ENCODE assay signal across 1 cellular context in the genomic region with DNA sequence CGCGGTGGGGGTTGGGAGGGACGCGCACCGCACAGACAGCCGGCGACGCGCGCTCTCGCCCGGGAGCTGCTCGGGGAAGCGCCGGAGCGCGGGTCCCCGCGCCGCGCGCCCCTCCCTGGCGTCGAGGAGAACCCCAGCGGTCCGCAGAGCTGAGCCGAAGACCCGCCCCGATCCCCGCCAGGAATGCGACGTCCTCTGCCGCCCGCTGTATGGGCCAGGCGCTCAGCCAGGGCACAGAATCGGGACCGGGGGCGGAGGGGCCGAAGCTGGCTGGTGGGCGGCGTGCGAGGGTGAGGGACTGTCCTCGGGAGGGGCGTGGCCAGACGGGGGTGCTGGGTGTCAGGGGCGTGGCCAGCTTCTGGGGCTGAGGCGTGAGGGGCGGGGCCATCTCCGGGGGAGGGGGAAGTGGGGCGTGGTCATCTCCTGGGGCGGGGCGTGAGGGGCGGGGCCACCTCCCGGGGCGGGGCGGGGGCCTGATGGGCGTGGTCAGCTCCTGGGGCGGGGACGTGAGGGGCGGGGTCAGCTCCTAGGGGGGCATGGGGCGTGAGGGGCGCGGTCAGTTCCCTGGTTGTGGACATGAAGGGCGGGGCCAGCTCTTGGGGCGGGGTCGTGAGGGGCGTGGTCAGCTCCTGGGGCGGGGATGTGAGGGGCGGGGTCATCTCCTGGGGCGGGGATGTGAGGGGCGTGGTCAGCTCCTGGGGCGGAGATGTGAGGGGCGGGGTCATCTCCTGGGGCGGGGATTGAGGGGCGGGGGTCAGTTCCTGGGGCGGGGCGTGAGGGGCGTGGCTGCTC.
TF ChIP-seq lines count a peak whose summit lies in the region.

No MANE protein-coding gene starts in this region.

TF ChIP-seq in K562, 482 proteins besides CTCF, POLR2A, EP300 and RAD21 (continued from another document and continues in another):
- TF ChIP-seq, protein P1, sequence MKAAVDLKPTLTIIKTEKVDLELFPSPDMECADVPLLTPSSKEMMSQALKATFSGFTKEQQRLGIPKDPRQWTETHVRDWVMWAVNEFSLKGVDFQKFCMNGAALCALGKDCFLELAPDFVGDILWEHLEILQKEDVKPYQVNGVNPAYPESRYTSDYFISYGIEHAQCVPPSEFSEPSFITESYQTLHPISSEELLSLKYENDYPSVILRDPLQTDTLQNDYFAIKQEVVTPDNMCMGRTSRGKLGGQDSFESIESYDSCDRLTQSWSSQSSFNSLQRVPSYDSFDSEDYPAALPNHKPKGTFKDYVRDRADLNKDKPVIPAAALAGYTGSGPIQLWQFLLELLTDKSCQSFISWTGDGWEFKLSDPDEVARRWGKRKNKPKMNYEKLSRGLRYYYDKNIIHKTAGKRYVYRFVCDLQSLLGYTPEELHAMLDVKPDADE (conservative IDR thresholded peaks at IDR 0.05; ENCODE audit: control insufficient read depth, low read depth, low read length) = no peak
- TF ChIP-seq ZNF76 (CRISPR knock-in tag; IDR thresholded peaks at IDR 0.05; ENCODE audit: borderline replicate concordance) = no peak
- TF ChIP-seq, protein P2, sequence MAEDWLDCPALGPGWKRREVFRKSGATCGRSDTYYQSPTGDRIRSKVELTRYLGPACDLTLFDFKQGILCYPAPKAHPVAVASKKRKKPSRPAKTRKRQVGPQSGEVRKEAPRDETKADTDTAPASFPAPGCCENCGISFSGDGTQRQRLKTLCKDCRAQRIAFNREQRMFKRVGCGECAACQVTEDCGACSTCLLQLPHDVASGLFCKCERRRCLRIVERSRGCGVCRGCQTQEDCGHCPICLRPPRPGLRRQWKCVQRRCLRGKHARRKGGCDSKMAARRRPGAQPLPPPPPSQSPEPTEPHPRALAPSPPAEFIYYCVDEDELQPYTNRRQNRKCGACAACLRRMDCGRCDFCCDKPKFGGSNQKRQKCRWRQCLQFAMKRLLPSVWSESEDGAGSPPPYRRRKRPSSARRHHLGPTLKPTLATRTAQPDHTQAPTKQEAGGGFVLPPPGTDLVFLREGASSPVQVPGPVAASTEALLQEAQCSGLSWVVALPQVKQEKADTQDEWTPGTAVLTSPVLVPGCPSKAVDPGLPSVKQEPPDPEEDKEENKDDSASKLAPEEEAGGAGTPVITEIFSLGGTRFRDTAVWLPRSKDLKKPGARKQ (CRISPR knock-in tag; IDR thresholded peaks at IDR 0.05) = no peak
- TF ChIP-seq TGIF2 (CRISPR knock-in tag; IDR thresholded peaks at IDR 0.05) = no peak
- TF ChIP-seq PRMT5 (CRISPR knock-in tag; IDR thresholded peaks at IDR 0.05) = no peak
- TF ChIP-seq, protein P3, sequence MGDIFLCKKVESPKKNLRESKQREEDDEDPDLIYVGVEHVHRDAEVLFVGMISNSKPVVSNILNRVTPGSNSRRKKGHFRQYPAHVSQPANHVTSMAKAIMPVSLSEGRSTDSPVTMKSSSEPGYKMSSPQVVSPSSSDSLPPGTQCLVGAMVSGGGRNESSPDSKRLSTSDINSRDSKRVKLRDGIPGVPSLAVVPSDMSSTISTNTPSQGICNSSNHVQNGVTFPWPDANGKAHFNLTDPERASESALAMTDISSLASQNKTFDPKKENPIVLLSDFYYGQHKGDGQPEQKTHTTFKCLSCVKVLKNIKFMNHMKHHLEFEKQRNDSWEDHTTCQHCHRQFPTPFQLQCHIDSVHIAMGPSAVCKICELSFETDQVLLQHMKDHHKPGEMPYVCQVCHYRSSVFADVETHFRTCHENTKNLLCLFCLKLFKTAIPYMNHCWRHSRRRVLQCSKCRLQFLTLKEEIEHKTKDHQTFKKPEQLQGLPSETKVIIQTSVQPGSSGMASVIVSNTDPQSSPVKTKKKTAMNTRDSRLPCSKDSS (IDR thresholded peaks at IDR 0.05; ENCODE audit: low read depth, partially characterized antibody) = no peak
- TF ChIP-seq ZNF311 (CRISPR knock-in tag; IDR thresholded peaks at IDR 0.05) = no peak
- no peak for TF ChIP-seq HMG20B (CRISPR knock-in tag; IDR thresholded peaks at IDR 0.05)
- peak in 1 of 2 experiments; percentile 57; a peak in 1 of 4 replicates for TF ChIP-seq NONO (IDR thresholded peaks at IDR 0.05; ENCODE audit: low read depth in 2 of 2, low read length in 1 of 2)
- TF ChIP-seq TCF7 (IDR thresholded peaks at IDR 0.05; ENCODE audit: borderline replicate concordance) = no peak
- no peak for TF ChIP-seq ELF1 (tag; IDR thresholded peaks at IDR 0.05)
- TF ChIP-seq, protein P4, sequence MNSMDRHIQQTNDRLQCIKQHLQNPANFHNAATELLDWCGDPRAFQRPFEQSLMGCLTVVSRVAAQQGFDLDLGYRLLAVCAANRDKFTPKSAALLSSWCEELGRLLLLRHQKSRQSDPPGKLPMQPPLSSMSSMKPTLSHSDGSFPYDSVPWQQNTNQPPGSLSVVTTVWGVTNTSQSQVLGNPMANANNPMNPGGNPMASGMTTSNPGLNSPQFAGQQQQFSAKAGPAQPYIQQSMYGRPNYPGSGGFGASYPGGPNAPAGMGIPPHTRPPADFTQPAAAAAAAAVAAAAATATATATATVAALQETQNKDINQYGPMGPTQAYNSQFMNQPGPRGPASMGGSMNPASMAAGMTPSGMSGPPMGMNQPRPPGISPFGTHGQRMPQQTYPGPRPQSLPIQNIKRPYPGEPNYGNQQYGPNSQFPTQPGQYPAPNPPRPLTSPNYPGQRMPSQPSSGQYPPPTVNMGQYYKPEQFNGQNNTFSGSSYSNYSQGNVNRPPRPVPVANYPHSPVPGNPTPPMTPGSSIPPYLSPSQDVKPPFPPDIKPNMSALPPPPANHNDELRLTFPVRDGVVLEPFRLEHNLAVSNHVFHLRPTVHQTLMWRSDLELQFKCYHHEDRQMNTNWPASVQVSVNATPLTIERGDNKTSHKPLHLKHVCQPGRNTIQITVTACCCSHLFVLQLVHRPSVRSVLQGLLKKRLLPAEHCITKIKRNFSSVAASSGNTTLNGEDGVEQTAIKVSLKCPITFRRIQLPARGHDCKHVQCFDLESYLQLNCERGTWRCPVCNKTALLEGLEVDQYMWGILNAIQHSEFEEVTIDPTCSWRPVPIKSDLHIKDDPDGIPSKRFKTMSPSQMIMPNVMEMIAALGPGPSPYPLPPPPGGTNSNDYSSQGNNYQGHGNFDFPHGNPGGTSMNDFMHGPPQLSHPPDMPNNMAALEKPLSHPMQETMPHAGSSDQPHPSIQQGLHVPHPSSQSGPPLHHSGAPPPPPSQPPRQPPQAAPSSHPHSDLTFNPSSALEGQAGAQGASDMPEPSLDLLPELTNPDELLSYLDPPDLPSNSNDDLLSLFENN (IDR thresholded peaks at IDR 0.05; ENCODE audit: low read depth in 2 of 2, low read length in 2 of 2) = no peak
- TF ChIP-seq ZNF561 (CRISPR knock-in tag; conservative IDR thresholded peaks at IDR 0.05) = no peak
- TF ChIP-seq GTF2F1 (IDR thresholded peaks at IDR 0.05; ENCODE audit: low read depth, low read length) = 0 out of 2 replicates have a peak, but pooled peaks have one; percentile 45
- TF ChIP-seq, protein P5, sequence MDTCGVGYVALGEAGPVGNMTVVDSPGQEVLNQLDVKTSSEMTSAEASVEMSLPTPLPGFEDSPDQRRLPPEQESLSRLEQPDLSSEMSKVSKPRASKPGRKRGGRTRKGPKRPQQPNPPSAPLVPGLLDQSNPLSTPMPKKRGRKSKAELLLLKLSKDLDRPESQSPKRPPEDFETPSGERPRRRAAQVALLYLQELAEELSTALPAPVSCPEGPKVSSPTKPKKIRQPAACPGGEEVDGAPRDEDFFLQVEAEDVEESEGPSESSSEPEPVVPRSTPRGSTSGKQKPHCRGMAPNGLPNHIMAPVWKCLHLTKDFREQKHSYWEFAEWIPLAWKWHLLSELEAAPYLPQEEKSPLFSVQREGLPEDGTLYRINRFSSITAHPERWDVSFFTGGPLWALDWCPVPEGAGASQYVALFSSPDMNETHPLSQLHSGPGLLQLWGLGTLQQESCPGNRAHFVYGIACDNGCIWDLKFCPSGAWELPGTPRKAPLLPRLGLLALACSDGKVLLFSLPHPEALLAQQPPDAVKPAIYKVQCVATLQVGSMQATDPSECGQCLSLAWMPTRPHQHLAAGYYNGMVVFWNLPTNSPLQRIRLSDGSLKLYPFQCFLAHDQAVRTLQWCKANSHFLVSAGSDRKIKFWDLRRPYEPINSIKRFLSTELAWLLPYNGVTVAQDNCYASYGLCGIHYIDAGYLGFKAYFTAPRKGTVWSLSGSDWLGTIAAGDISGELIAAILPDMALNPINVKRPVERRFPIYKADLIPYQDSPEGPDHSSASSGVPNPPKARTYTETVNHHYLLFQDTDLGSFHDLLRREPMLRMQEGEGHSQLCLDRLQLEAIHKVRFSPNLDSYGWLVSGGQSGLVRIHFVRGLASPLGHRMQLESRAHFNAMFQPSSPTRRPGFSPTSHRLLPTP (IDR thresholded peaks at IDR 0.05; ENCODE audit: borderline replicate concordance, extremely low read depth, insufficient read length) = no peak
- no peak for TF ChIP-seq E2F3 (CRISPR knock-in tag; IDR thresholded peaks at IDR 0.05)
- no peak for TF ChIP-seq ZNF780A (CRISPR knock-in tag; IDR thresholded peaks at IDR 0.05)
- TF ChIP-seq TEAD1 (CRISPR knock-in tag; IDR thresholded peaks at IDR 0.05) = 0 out of 4 replicates have a peak, but pooled peaks of 1 of the 2 experiments have one; percentile 56
- no peak for TF ChIP-seq ERF (CRISPR knock-in tag; IDR thresholded peaks at IDR 0.05)
- TF ChIP-seq, protein P6, sequence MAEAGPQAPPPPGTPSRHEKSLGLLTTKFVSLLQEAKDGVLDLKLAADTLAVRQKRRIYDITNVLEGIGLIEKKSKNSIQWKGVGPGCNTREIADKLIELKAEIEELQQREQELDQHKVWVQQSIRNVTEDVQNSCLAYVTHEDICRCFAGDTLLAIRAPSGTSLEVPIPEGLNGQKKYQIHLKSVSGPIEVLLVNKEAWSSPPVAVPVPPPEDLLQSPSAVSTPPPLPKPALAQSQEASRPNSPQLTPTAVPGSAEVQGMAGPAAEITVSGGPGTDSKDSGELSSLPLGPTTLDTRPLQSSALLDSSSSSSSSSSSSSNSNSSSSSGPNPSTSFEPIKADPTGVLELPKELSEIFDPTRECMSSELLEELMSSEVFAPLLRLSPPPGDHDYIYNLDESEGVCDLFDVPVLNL (CRISPR knock-in tag; IDR thresholded peaks at IDR 0.05; ENCODE audit: low read depth) = no peak
- TF ChIP-seq RHOXF2B (CRISPR knock-in tag; conservative IDR thresholded peaks at IDR 0.05) = no peak
- TF ChIP-seq ZNF444 (CRISPR knock-in tag; IDR thresholded peaks at IDR 0.05) = no peak
- TF ChIP-seq, protein P7, sequence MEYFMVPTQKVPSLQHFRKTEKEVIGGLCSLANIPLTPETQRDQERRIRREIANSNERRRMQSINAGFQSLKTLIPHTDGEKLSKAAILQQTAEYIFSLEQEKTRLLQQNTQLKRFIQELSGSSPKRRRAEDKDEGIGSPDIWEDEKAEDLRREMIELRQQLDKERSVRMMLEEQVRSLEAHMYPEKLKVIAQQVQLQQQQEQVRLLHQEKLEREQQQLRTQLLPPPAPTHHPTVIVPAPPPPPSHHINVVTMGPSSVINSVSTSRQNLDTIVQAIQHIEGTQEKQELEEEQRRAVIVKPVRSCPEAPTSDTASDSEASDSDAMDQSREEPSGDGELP (CRISPR knock-in tag; IDR thresholded peaks at IDR 0.05; ENCODE audit: borderline replicate concordance) = peak; percentile 56
- TF ChIP-seq CCAR2 (IDR thresholded peaks at IDR 0.05; ENCODE audit: low read depth, low read length) = no peak
- TF ChIP-seq, protein P8, sequence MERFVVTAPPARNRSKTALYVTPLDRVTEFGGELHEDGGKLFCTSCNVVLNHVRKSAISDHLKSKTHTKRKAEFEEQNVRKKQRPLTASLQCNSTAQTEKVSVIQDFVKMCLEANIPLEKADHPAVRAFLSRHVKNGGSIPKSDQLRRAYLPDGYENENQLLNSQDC (CRISPR knock-in tag; IDR thresholded peaks at IDR 0.05) = no peak
- TF ChIP-seq, protein P9, sequence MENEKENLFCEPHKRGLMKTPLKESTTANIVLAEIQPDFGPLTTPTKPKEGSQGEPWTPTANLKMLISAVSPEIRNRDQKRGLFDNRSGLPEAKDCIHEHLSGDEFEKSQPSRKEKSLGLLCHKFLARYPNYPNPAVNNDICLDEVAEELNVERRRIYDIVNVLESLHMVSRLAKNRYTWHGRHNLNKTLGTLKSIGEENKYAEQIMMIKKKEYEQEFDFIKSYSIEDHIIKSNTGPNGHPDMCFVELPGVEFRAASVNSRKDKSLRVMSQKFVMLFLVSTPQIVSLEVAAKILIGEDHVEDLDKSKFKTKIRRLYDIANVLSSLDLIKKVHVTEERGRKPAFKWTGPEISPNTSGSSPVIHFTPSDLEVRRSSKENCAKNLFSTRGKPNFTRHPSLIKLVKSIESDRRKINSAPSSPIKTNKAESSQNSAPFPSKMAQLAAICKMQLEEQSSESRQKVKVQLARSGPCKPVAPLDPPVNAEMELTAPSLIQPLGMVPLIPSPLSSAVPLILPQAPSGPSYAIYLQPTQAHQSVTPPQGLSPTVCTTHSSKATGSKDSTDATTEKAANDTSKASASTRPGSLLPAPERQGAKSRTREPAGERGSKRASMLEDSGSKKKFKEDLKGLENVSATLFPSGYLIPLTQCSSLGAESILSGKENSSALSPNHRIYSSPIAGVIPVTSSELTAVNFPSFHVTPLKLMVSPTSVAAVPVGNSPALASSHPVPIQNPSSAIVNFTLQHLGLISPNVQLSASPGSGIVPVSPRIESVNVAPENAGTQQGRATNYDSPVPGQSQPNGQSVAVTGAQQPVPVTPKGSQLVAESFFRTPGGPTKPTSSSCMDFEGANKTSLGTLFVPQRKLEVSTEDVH (IDR thresholded peaks at IDR 0.05; ENCODE audit: low read depth, partially characterized antibody) = peak; percentile 28
- TF ChIP-seq, protein P10, sequence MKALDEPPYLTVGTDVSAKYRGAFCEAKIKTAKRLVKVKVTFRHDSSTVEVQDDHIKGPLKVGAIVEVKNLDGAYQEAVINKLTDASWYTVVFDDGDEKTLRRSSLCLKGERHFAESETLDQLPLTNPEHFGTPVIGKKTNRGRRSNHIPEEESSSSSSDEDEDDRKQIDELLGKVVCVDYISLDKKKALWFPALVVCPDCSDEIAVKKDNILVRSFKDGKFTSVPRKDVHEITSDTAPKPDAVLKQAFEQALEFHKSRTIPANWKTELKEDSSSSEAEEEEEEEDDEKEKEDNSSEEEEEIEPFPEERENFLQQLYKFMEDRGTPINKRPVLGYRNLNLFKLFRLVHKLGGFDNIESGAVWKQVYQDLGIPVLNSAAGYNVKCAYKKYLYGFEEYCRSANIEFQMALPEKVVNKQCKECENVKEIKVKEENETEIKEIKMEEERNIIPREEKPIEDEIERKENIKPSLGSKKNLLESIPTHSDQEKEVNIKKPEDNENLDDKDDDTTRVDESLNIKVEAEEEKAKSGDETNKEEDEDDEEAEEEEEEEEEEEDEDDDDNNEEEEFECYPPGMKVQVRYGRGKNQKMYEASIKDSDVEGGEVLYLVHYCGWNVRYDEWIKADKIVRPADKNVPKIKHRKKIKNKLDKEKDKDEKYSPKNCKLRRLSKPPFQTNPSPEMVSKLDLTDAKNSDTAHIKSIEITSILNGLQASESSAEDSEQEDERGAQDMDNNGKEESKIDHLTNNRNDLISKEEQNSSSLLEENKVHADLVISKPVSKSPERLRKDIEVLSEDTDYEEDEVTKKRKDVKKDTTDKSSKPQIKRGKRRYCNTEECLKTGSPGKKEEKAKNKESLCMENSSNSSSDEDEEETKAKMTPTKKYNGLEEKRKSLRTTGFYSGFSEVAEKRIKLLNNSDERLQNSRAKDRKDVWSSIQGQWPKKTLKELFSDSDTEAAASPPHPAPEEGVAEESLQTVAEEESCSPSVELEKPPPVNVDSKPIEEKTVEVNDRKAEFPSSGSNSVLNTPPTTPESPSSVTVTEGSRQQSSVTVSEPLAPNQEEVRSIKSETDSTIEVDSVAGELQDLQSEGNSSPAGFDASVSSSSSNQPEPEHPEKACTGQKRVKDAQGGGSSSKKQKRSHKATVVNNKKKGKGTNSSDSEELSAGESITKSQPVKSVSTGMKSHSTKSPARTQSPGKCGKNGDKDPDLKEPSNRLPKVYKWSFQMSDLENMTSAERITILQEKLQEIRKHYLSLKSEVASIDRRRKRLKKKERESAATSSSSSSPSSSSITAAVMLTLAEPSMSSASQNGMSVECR (CRISPR knock-in tag; IDR thresholded peaks at IDR 0.05) = no peak
- peak in 1 of 2 experiments; percentile 43; a peak in 1 of 4 replicates for TF ChIP-seq HDAC1 (IDR thresholded peaks at IDR 0.05)
- TF ChIP-seq TOE1 (IDR thresholded peaks at IDR 0.05; ENCODE audit: borderline replicate concordance) = peak; percentile 31; the same call in 1 of the 2 replicates
- no peak for TF ChIP-seq TOE1 (CRISPR knock-in tag; IDR thresholded peaks at IDR 0.05; ENCODE audit: borderline replicate concordance, low read depth)
- TF ChIP-seq STAT5A (IDR thresholded peaks at IDR 0.05; ENCODE audit: borderline replicate concordance, low read length) = no peak
- TF ChIP-seq HDAC8 (tag; IDR thresholded peaks at IDR 0.05) = no peak
- TF ChIP-seq TBL1XR1 (IDR thresholded peaks at IDR 0.05; ENCODE audit: low read length in 2 of 2) = no peak
